In genomic region chr15:49620658-49621326, GRCh38 we compare ENCODE assay signal across 8 cellular contexts. TPM values are rescaled to one million over a fixed set of nuclear protein-coding genes. Genes with fewer than 3 reads are reported as not detected.
A peak's percentile ranks its signal among the peaks of the same experiment; 100 is the strongest.
DNase-seq lines count a peak whose midpoint lies in the region; ATAC-seq and TF ChIP-seq lines count a peak whose summit lies in the region.

TSS of gene DTWD1 (plus strand) at chr15:49621048. CDS start at chr15:49625168, 4,120 bp downstream.
A gene with protein sequence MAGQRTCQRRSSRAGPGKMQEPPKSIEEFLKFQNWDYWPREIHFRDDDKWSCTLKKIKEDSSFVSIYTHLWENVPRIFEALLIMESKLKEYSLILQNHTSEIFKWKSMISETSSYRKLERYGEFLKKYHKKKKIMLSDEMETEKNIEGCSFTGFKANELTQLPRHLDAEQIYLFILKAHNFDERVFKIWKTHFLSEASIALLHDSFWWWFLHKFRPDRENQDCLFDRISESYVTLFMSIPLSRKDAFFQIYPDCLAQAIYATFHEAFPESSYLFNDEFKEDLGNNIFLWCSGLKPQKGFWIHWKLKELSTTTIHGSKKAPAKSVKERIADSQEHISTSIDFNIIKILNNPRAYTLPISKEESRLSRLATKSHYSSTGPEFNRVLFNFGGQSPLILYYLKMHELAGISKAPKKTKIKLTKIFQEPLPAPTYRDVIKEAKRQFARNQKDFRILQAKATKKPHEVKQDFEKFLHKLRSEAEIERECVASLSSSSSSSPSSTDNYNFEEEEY (minus strand): TSS chr15:49620818. CDS start chr15:49615171, 5,647 bp downstream.

- peak; percentile 80 for DNase-seq in DMS 273 treated with DMSO at 0.1 percent for 48 hours (lab: John Stamatoyannopoulos, UW)
- peak; percentile 66 for DNase-seq in HuH-7.5 (ENCODE audit: low spot score)
- peak; percentile 90 for DNase-seq in activated T-cell treated with anti-CD3 and anti-CD28 coated beads for 24 hours (ENCODE audit: low read depth)
- peak; percentile 92 for DNase-seq in epithelial cell of prostate (ENCODE audit: low read depth, low spot score)
- DNase-seq in mucosa of descending colon, result peak; percentile 96 to 98 (median 96)
- DNase-seq in stimulated activated CD8-positive, alpha-beta memory T cell treated with anti-CD3 and anti-CD28 coated beads, Interleukin-4, amount 100 ng/mL, for 1 hour (ENCODE audit: low read depth in 2 of 2, low spot score in 1 of 2), result peak; percentile 85 to 86

- peaks cover 21% of the 10 kb centered on the region for H3K79me2 ChIP-seq in OCI-LY3 (ENCODE audit: low read length)

- TF ChIP-seq CTCF in OCI-LY3 (IDR thresholded peaks at IDR 0.05; ENCODE audit: low read depth, low read length) (no peak), mucosa of descending colon (IDR thresholded peaks at IDR 0.05) (no peak)

- peak within 1 kb of the TSS; percentile 88 for H3K9ac ChIP-seq in OCI-LY3 (ENCODE audit: low read length)

- H3K4me2 ChIP-seq in OCI-LY3 (ENCODE audit: low read length), result peak within 1 kb of the TSS; percentile 87

- no peaks in the 10 kb centered on the region for H3K27me3 ChIP-seq in OCI-LY3 (ENCODE audit: low read depth, low read length)

- H3K4me1 ChIP-seq in OCI-LY3 (ENCODE audit: low read length) (peaks cover 10% of the 10 kb centered on the region; the same call in 1 of the 2 replicates), mucosa of descending colon (ENCODE audit: low read depth) (peaks cover 4% of the 10 kb centered on the region)

- H3K9me3 ChIP-seq in OCI-LY3 (ENCODE audit: insufficient read depth, low read length) (peaks cover 5% of the 10 kb centered on the region; the same call in 1 of the 2 replicates), mucosa of descending colon (peaks cover 13% of the 10 kb centered on the region)

- ATAC-seq in GM21528 (IDR thresholded peaks at IDR 0.05; ENCODE audit: low FRiP score, unreplicated experiment) (peak; percentile 99), mucosa of descending colon (peak; percentile 100)

- H3K36me3 ChIP-seq in OCI-LY3 (replicated peaks; ENCODE audit: low read depth, low read length), result peaks cover 31% of the 10 kb centered on the region
- no peaks in the 10 kb centered on the region for H3K36me3 ChIP-seq in mucosa of descending colon (ENCODE audit: low read depth)

- peak within 1 kb of the TSS; percentile 69 for H3K27ac ChIP-seq in OCI-LY3 (ENCODE audit: low read length)
- peak within 1 kb of the TSS; percentile 81 for H3K27ac ChIP-seq in epithelial cell of prostate

- H3K4me3 ChIP-seq in OCI-LY3 (ENCODE audit: low read length) (peak within 1 kb of the TSS; percentile 97), mucosa of descending colon (peak within 1 kb of the TSS; percentile 34)

- peak within 1 kb of the TSS; percentile 100 for H2AFZ ChIP-seq in OCI-LY3 (ENCODE audit: low read depth, low read length)

- no peaks in the 10 kb centered on the region for H4K20me1 ChIP-seq in OCI-LY3 (ENCODE audit: insufficient read depth, low read length)

- intact Hi-C loops in mucosa of descending colon (cut with DNase I, micrococcal nuclease), result no loop called here

RNA-seq across cellular contexts. Expression of gene DTWD1, which starts in this region (rescaled TPM):
- 10 to 100 TPM; 19.4 to 39.2 (median 22.7) TPM for total RNA-seq in mucosa of descending colon

RNA-seq across cellular contexts. Expression of the second gene that starts in this region (rescaled TPM):
- total RNA-seq in mucosa of descending colon, result 1 to 10 TPM; 2.2 to 7.6 (median 3.6) TPM

Comparison
In these comparisons a context has a peak if more than half of its experiments do, and no peak if none do; other contexts are left out.
1. Peak in every context shown above with its lines: DNase-seq, ATAC-seq, H3K4me3 ChIP-seq and H3K27ac ChIP-seq.